In genomic region chr7:138565451-138566114, GRCh38 we compare ENCODE assay signal across 10 cellular contexts.
DNase-seq lines count a peak whose midpoint lies in the region; ATAC-seq, FAIRE-seq and TF ChIP-seq lines count a peak whose summit lies in the region.
"Had no signal": no experiment of that assay in that cellular context is flagged by ENCODE, and none has a peak within 500 bp of the region (broad histone marks: within the 10 kb centered on the region; RNA-seq: fewer than 3 reads in every experiment).

No MANE protein-coding gene starts in this region.

- no peak overlapping the region for H3K9ac ChIP-seq in H1 (replicated peaks in 1 of 4; ENCODE audit: extremely low read depth in 1 of 4, low read depth in 3 of 4, low read length in 3 of 4)

- H3K4me2 ChIP-seq in H1 (ENCODE audit: insufficient read depth in 1 of 2, low read depth in 2 of 2, low read length in 2 of 2) = no peak overlapping the region

- H3K27ac Mint-ChIP-seq in naive thymus-derived CD4-positive, alpha-beta T cell = no peak overlapping the region
- H3K27ac Mint-ChIP-seq in effector memory CD8-positive, alpha-beta T cell = no peak overlapping the region
- H3K27ac Mint-ChIP-seq: activated CD8-positive, alpha-beta T cell treated with anti-CD3 and anti-CD28 coated beads for 36 hours had no signal

- H3K14ac ChIP-seq in H1 (ENCODE audit: insufficient read length) = no peak overlapping the region

- H3K18ac ChIP-seq in H1 (ENCODE audit: extremely low read depth, low read length) = no peak overlapping the region

- H4K8ac ChIP-seq in H1 (ENCODE audit: extremely low read depth, insufficient read depth, low read length) = no peak overlapping the region; the same call in 1 of the 2 replicates

- POLR2A ChIA-PET in H1 (lab: Charles Lee; ENCODE audit: partially characterized antibody) = interaction anchor here (0.5 to 0.9 kb wide), 2 partner anchors 88 to 158 kb away, joined by 3 read pairs; no protein-coding TSS in a partner anchor
- POLR2A ChIA-PET in naive thymus-derived CD4-positive, alpha-beta T cell (lab: Charles Lee) = no interaction called here

- no peak for TF ChIP-seq CTCF in H1 (IDR thresholded peaks at IDR 0.05; ENCODE audit: control extremely low read depth in 1 of 3, insufficient read depth in 1 of 3, low read depth in 1 of 3, low read length in 3 of 3)
- TF ChIP-seq CTCF in ovary (IDR thresholded peaks at IDR 0.05) = no peak

- no peaks in the 10 kb centered on the region for H3K23me2 ChIP-seq in H1 (ENCODE audit: low read depth, low read length)

- H2BK20ac ChIP-seq in H1 (ENCODE audit: low read length) = no peak overlapping the region

- H3K4ac ChIP-seq in H1 (replicated peaks; ENCODE audit: insufficient read length, low read depth, low read length) = no peak overlapping the region

- TF ChIP-seq EP300 in H1 (IDR thresholded peaks at IDR 0.05; ENCODE audit: borderline replicate concordance in 1 of 2, low read depth in 2 of 2, low read length in 2 of 2) (no peak), ovary (IDR thresholded peaks at IDR 0.05) (no peak)

- no peaks in the 10 kb centered on the region for H3K4me1 ChIP-seq in H1 (replicated peaks in 1 of 4; ENCODE audit: control insufficient read depth in 3 of 4, insufficient read depth in 4 of 4, low read length in 3 of 4)
- no peaks in the 10 kb centered on the region for H3K4me1 ChIP-seq in naive thymus-derived CD4-positive, alpha-beta T cell (ENCODE audit: control insufficient read depth in 2 of 2, insufficient read depth in 2 of 2, low read length in 2 of 2)
- no peaks in the 10 kb centered on the region for H3K4me1 ChIP-seq in ovary (ENCODE audit: insufficient read depth)
- H3K4me1 ChIP-seq: thyroid gland had no signal

- DNase-seq in GM04503 (ENCODE audit: low read depth) (peak; percentile 20), NOMO-1 (lab: John Stamatoyannopoulos, UW; ENCODE audit: unreplicated experiment in 2 of 2) (peak; percentile 58 to 82), H1 (ENCODE audit: low read depth in 1 of 2, low spot score in 2 of 2) (no peak), ovary (no peak)
- no peak for DNase-seq in naive thymus-derived CD4-positive, alpha-beta T cell
- DNase-seq in activated effector memory CD4-positive, alpha-beta T cell treated with Interleukin-2 at 50 U/mL for 16 hours = no peak
- DNase-seq in effector memory CD8-positive, alpha-beta T cell = no peak
- DNase-seq: activated CD8-positive, alpha-beta T cell treated with anti-CD3 and anti-CD28 coated beads for 36 hours; thyroid gland had no signal

- intact Hi-C loops in naive thymus-derived CD4-positive, alpha-beta T cell (cut with micrococcal nuclease) = no loop called here
- intact Hi-C loops in ovary (cut with DNase I) = no loop called here

- H3K27me3 Mint-ChIP-seq in naive thymus-derived CD4-positive, alpha-beta T cell = no peaks in the 10 kb centered on the region
- no peaks in the 10 kb centered on the region for H3K27me3 Mint-ChIP-seq in effector memory CD8-positive, alpha-beta T cell
- H3K27me3 Mint-ChIP-seq: activated CD8-positive, alpha-beta T cell treated with anti-CD3 and anti-CD28 coated beads for 36 hours had no signal

- no peaks in the 10 kb centered on the region for H3K27me3 ChIP-seq in H1 (replicated peaks in 1 of 4; ENCODE audit: control insufficient read depth in 3 of 4, extremely low read depth in 1 of 4, insufficient read depth in 3 of 4, low read length in 3 of 4)
- H3K27me3 ChIP-seq in naive thymus-derived CD4-positive, alpha-beta T cell (ENCODE audit: control insufficient read depth in 2 of 2, insufficient read depth in 2 of 2, low read length in 2 of 2) = no peaks in the 10 kb centered on the region
- no peaks in the 10 kb centered on the region for H3K27me3 ChIP-seq in ovary
- H3K27me3 ChIP-seq: thyroid gland had no signal

- peaks cover 0 to 26% of the 10 kb centered on the region in 2 experiments; a peak in 2 of 4 replicates for H3K79me2 ChIP-seq in H1 (ENCODE audit: control insufficient read depth in 1 of 2, insufficient read depth in 2 of 2, low read length in 2 of 2)

- H3K79me1 ChIP-seq in H1 (ENCODE audit: low read depth, low read length) = peaks cover 3% of the 10 kb centered on the region; the same call in 1 of the 2 replicates

- peaks cover 56 to 100% (median 87%) of the 10 kb centered on the region in 4 experiments for H3K36me3 ChIP-seq in H1 (ENCODE audit: control insufficient read depth in 2 of 4, insufficient read depth in 4 of 4, low read length in 3 of 4)
- peaks cover 5 to 88% (median 19%) of the 10 kb centered on the region in 3 experiments for H3K36me3 ChIP-seq in naive thymus-derived CD4-positive, alpha-beta T cell (ENCODE audit: control insufficient read depth in 2 of 3, insufficient read depth in 3 of 3, low read length in 3 of 3)
- H3K36me3 ChIP-seq in ovary = no peaks in the 10 kb centered on the region

- H3K23ac ChIP-seq in H1 (ENCODE audit: insufficient read length) = no peak overlapping the region

- CTCF ChIA-PET in H1 (lab: Charles Lee; ENCODE audit: partially characterized antibody) = interaction anchor here (0.7 kb wide), 1 partner anchor 95 kb away, joined by 3 read pairs; no protein-coding TSS in a partner anchor
- CTCF ChIA-PET in naive thymus-derived CD4-positive, alpha-beta T cell (lab: Charles Lee) = no interaction called here

- no peak overlapping the region for H3K56ac ChIP-seq in H1 (replicated peaks; ENCODE audit: insufficient read length, low read depth, low read length)

- ATAC-seq in naive thymus-derived CD4-positive, alpha-beta T cell = peak; percentile 44
- ATAC-seq in effector memory CD8-positive, alpha-beta T cell (replicated peaks) = no peak
- ATAC-seq: activated CD8-positive, alpha-beta T cell treated with anti-CD3 and anti-CD28 coated beads for 36 hours had no signal

- no peak overlapping the region for H4K91ac ChIP-seq in H1 (replicated peaks; ENCODE audit: insufficient read length, low read length)

- peak overlapping the region in 1 of 10 donors; percentile 10 for H3K4me3 Mint-ChIP-seq in naive thymus-derived CD4-positive, alpha-beta T cell
- no peak overlapping the region for H3K4me3 Mint-ChIP-seq in effector memory CD8-positive, alpha-beta T cell
- H3K4me3 Mint-ChIP-seq: activated CD8-positive, alpha-beta T cell treated with anti-CD3 and anti-CD28 coated beads for 36 hours had no signal

- H2BK15ac ChIP-seq in H1 (ENCODE audit: low read length) = no peak overlapping the region

- no peak overlapping the region for H2BK12ac ChIP-seq in H1 (ENCODE audit: low read depth, low read length)

- no peak overlapping the region for H2BK120ac ChIP-seq in H1 (replicated peaks; ENCODE audit: low read depth, low read length)

- no peak for TF ChIP-seq POLR2A in H1 (IDR thresholded peaks at IDR 0.05; ENCODE audit: control extremely low read depth in 1 of 2, low read depth in 2 of 2, low read length in 2 of 2)
- TF ChIP-seq POLR2A in ovary (IDR thresholded peaks at IDR 0.05) = no peak

- H3K9me3 Mint-ChIP-seq in naive thymus-derived CD4-positive, alpha-beta T cell = peaks cover 24 to 54% (median 32%) of the 10 kb centered on the region in 11 donors
- H3K9me3 Mint-ChIP-seq in effector memory CD8-positive, alpha-beta T cell = peaks cover 22 to 29% of the 10 kb centered on the region in 2 donors

- no peak for FAIRE-seq in H1 (lab: Jason Lieb, UNC)
- FAIRE-seq: colon had no signal

- no peak for TF ChIP-seq RAD21 in H1 (IDR thresholded peaks at IDR 0.05 in 1 of 2, conservative IDR thresholded peaks at IDR 0.05 in 1 of 2; ENCODE audit: low read depth in 2 of 2, low read length in 2 of 2)

- peaks cover 37 to 89% (median 84%) of the 10 kb centered on the region in 5 donors for H3K36me3 Mint-ChIP-seq in naive thymus-derived CD4-positive, alpha-beta T cell
- H3K36me3 Mint-ChIP-seq in effector memory CD8-positive, alpha-beta T cell (ENCODE audit: insufficient read depth) = peaks cover 33% of the 10 kb centered on the region

- no peak overlapping the region for H4K5ac ChIP-seq in H1 (ENCODE audit: insufficient read length, low read depth, low read length)

- H2AK5ac ChIP-seq in H1 (ENCODE audit: low read depth, low read length) = no peak overlapping the region

- H3K4me1 Mint-ChIP-seq in naive thymus-derived CD4-positive, alpha-beta T cell = peaks cover 0 to 4% (median 0%) of the 10 kb centered on the region in 7 donors
- H3K4me1 Mint-ChIP-seq in effector memory CD8-positive, alpha-beta T cell (ENCODE audit: low read depth in 2 of 2) = peaks cover 0 to 1% of the 10 kb centered on the region in 2 donors

- H2BK5ac ChIP-seq in H1 (ENCODE audit: low read depth, low read length) = no peak overlapping the region

- H3K9me3 ChIP-seq in H1 (ENCODE audit: insufficient read depth in 2 of 2, low read depth in 1 of 2, low read length in 1 of 2) = peaks cover 39% of the 10 kb centered on the region in 2 experiments
- H3K9me3 ChIP-seq in naive thymus-derived CD4-positive, alpha-beta T cell (ENCODE audit: control insufficient read depth in 2 of 3, low read length in 3 of 3) = peaks cover 0 to 41% (median 10%) of the 10 kb centered on the region in 3 experiments
- H3K9me3 ChIP-seq in ovary = peaks cover 7 to 22% of the 10 kb centered on the region in 2 donors
- H3K9me3 ChIP-seq: thyroid gland had no signal

- no peaks in the 10 kb centered on the region for H4K20me1 ChIP-seq in H1 (replicated peaks in 1 of 2; ENCODE audit: control insufficient read depth in 1 of 2, insufficient read depth in 2 of 2, low read length in 2 of 2)

- H3K27ac ChIP-seq in H1 (ENCODE audit: low read depth, low read length) (no peak overlapping the region), ovary (peak overlapping the region in 1 of 2 donors; percentile 7)
- no peak overlapping the region for H3K27ac ChIP-seq in naive thymus-derived CD4-positive, alpha-beta T cell (ENCODE audit: low read depth, low read length)
- H3K27ac ChIP-seq: thyroid gland had no signal

- 95% methylated on average over 8 of the region's 8 CpGs; no CpG with 5 or more reads in 1 of the 2 experiments for WGBS in H1 (ENCODE audit: extremely low coverage in 1 of 2, insufficient coverage in 1 of 2, insufficient read length in 1 of 2, insufficient replicate concordance in 2 of 2, low coverage in 1 of 2, low lambda C conversion rate in 2 of 2, missing lambda C conversion rate in 1 of 2), 2 experiments
- 96% methylated on average over 8 of the region's 8 CpGs for WGBS in ovary, 3 donors

- H3K4me3 ChIP-seq in H1 (ENCODE audit: extremely low read depth in 1 of 4, insufficient read depth in 2 of 4, low read depth in 3 of 4, low read length in 4 of 4) (no peak overlapping the region), ovary (no peak overlapping the region)
- H3K4me3 ChIP-seq in naive thymus-derived CD4-positive, alpha-beta T cell (ENCODE audit: low read length) = no peak overlapping the region
- H3K4me3 ChIP-seq: thyroid gland had no signal

- no peak overlapping the region for H2AFZ ChIP-seq in H1 (ENCODE audit: low read length)

TF ChIP-seq in H1, 55 proteins besides CTCF, POLR2A, EP300 and RAD21 (continues in another document):
- no peak for TF ChIP-seq TEAD4 (IDR thresholded peaks at IDR 0.05; ENCODE audit: low read depth, low read length)

Comparison
In these comparisons a context has a peak if more than half of its experiments do, and no peak if none do; other contexts are left out.
1. DNase-seq: peak in GM04503 (single experiment) and NOMO-1 (2 of 2); none in H1 (0 of 2), naive thymus-derived CD4-positive, alpha-beta T cell (0 of 9), ovary (0 of 5), activated effector memory CD4-positive, alpha-beta T cell treated with Interleukin-2 at 50 U/mL for 16 hours (single experiment) and effector memory CD8-positive, alpha-beta T cell (0 of 3).